ENCODE assay signal across 1 cellular context in the genomic region with DNA sequence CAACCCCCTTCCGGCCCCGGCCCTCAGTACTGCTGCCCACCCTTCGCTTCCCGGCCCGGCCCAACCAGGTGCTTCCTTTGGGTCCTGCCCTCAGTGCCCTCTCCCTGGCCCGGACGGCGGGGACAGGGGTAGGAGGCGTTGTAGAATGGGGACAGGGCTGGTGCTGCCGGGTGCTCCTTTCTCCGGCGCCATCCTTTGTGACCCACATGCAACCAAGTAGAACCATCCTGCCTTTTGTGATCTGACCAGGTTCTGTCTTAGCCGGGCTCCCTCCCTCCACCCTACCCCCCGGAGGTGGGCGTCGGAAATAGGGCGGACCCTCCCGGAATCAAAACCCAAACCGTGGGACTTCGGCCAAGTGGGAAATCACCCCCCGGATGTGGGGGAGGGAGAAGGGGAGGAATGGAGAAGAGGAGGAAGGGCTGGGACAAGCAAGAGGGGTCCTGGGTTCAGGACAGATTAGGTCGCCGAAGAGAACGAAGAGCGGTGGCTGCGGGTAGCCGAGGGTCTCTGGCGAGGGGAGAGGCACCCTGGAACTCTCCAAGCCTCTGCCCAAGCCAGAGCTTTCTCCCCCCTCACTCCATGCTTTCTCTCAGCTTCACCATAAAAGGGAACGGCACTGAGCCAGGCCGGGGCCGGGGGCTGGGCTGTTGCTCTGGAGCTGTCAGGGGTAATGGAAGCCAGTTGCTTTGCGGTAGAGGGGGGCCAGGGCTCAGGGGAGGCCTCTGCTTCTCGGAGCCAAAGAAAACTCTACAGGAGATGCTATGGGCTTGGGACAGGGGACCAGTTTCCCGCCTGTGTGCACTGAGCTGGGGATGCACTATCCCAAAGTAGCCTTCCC.
TF ChIP-seq lines count a peak whose summit lies in the region.

No MANE protein-coding gene starts in this region.

TF ChIP-seq in HepG2, 621 proteins besides CTCF, POLR2A, EP300 and RAD21 (continued from another document and continues in another):
- TF ChIP-seq, protein P1, sequence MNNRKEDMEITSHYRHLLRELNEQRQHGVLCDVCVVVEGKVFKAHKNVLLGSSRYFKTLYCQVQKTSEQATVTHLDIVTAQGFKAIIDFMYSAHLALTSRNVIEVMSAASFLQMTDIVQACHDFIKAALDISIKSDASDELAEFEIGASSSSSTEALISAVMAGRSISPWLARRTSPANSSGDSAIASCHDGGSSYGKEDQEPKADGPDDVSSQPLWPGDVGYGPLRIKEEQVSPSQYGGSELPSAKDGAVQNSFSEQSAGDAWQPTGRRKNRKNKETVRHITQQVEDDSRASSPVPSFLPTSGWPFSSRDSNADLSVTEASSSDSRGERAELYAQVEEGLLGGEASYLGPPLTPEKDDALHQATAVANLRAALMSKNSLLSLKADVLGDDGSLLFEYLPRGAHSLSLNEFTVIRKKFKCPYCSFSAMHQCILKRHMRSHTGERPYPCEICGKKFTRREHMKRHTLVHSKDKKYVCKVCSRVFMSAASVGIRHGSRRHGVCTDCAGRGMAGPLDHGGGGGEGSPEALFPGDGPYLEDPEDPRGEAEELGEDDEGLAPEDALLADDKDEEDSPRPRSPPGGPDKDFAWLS (CRISPR knock-in tag; IDR thresholded peaks at IDR 0.05; ENCODE audit: borderline replicate concordance) = no peak
- no peak for TF ChIP-seq ZNF563 (CRISPR knock-in tag; IDR thresholded peaks at IDR 0.05)
- 0 out of 2 replicates have a peak, but pooled peaks have one; percentile 21 for TF ChIP-seq ZFP82 (CRISPR knock-in tag; IDR thresholded peaks at IDR 0.05; ENCODE audit: borderline replicate concordance)
- no peak for TF ChIP-seq AHR (CRISPR knock-in tag; IDR thresholded peaks at IDR 0.05)
- TF ChIP-seq SRSF9 (IDR thresholded peaks at IDR 0.05; ENCODE audit: borderline replicate concordance, insufficient read depth, low read depth, low read length, poor library complexity, severe bottlenecking) = no peak
- no peak for TF ChIP-seq SKI (IDR thresholded peaks at IDR 0.05; ENCODE audit: partially characterized antibody)
- no peak for TF ChIP-seq ZNF629 (CRISPR knock-in tag; conservative IDR thresholded peaks at IDR 0.05)
- TF ChIP-seq ZNF605 (CRISPR knock-in tag; IDR thresholded peaks at IDR 0.05) = no peak
- TF ChIP-seq, protein P2, sequence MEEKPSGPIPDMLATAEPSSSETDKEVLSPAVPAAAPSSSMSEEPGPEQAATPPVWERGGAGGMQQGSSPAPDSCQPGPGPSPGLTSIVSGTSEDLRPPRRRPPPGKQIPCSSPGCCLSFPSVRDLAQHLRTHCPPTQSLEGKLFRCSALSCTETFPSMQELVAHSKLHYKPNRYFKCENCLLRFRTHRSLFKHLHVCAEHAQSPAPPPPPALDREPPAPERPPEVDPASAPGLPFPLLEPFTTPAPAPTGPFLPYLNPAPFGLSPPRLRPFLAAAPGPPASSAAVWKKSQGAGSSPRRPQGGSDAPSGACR (CRISPR knock-in tag; IDR thresholded peaks at IDR 0.05) = no peak
- no peak for TF ChIP-seq ONECUT2 (CRISPR knock-in tag; IDR thresholded peaks at IDR 0.05)
- no peak for TF ChIP-seq ZFP90 (CRISPR knock-in tag; IDR thresholded peaks at IDR 0.05; ENCODE audit: borderline replicate concordance)
- peak; percentile 86 for TF ChIP-seq ZNF572 (CRISPR knock-in tag; IDR thresholded peaks at IDR 0.05)
- TF ChIP-seq PTBP1 (IDR thresholded peaks at IDR 0.05; ENCODE audit: low read depth, low read length, poor library complexity, severe bottlenecking) = no peak
- TF ChIP-seq ZMYM4 (CRISPR knock-in tag; IDR thresholded peaks at IDR 0.05) = no peak; the same call in 1 of the 2 replicates
- TF ChIP-seq ZNF674 (CRISPR knock-in tag; IDR thresholded peaks at IDR 0.05; ENCODE audit: low read depth) = no peak
- peak; percentile 48; the same call in 1 of the 2 replicates for TF ChIP-seq RXRA (CRISPR knock-in tag; IDR thresholded peaks at IDR 0.05)
- no peak for TF ChIP-seq ZKSCAN5 (CRISPR knock-in tag; IDR thresholded peaks at IDR 0.05)
- no peak for TF ChIP-seq NFYC (CRISPR knock-in tag; IDR thresholded peaks at IDR 0.05)
- no peak for TF ChIP-seq ZNF781 (CRISPR knock-in tag; IDR thresholded peaks at IDR 0.05; ENCODE audit: borderline replicate concordance, not compliant biosample characterization)
- TF ChIP-seq NCOA1 (CRISPR knock-in tag; IDR thresholded peaks at IDR 0.05) = 0 out of 2 replicates have a peak, but pooled peaks have one; percentile 63
- TF ChIP-seq ZNF124 (CRISPR knock-in tag; IDR thresholded peaks at IDR 0.05) = no peak
- TF ChIP-seq POLR2AphosphoS5 (IDR thresholded peaks at IDR 0.05; ENCODE audit: low read depth, low read length) = no peak
- no peak for TF ChIP-seq ZNF543 (CRISPR knock-in tag; IDR thresholded peaks at IDR 0.05)
- no peak for TF ChIP-seq FLYWCH1 (CRISPR knock-in tag; IDR thresholded peaks at IDR 0.05)
- no peak for TF ChIP-seq IKZF1 (IDR thresholded peaks at IDR 0.05)
- no peak; the same call in 1 of the 2 replicates for TF ChIP-seq RFXANK (CRISPR knock-in tag; IDR thresholded peaks at IDR 0.05)
- TF ChIP-seq PAWR (CRISPR knock-in tag; IDR thresholded peaks at IDR 0.05; ENCODE audit: borderline replicate concordance) = no peak
- TF ChIP-seq, protein P3, sequence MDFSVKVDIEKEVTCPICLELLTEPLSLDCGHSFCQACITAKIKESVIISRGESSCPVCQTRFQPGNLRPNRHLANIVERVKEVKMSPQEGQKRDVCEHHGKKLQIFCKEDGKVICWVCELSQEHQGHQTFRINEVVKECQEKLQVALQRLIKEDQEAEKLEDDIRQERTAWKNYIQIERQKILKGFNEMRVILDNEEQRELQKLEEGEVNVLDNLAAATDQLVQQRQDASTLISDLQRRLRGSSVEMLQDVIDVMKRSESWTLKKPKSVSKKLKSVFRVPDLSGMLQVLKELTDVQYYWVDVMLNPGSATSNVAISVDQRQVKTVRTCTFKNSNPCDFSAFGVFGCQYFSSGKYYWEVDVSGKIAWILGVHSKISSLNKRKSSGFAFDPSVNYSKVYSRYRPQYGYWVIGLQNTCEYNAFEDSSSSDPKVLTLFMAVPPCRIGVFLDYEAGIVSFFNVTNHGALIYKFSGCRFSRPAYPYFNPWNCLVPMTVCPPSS (IDR thresholded peaks at IDR 0.05) = no peak
- TF ChIP-seq ZNF709 (CRISPR knock-in tag; IDR thresholded peaks at IDR 0.05) = no peak
- TF ChIP-seq GABPA (IDR thresholded peaks at IDR 0.05; ENCODE audit: low read depth, low read length) = no peak
- TF ChIP-seq GABPA (CRISPR knock-in tag; IDR thresholded peaks at IDR 0.05; ENCODE audit: low read depth) = no peak
- TF ChIP-seq ZNF761 (CRISPR knock-in tag; conservative IDR thresholded peaks at IDR 0.05) = no peak
- TF ChIP-seq ZEB1 (IDR thresholded peaks at IDR 0.05; ENCODE audit: insufficient replicate concordance, low read depth) = no peak
- TF ChIP-seq REXO4 (CRISPR knock-in tag; IDR thresholded peaks at IDR 0.05; ENCODE audit: borderline replicate concordance) = no peak
- TF ChIP-seq ZNF614 (CRISPR knock-in tag; IDR thresholded peaks at IDR 0.05; ENCODE audit: borderline replicate concordance) = no peak
- no peak for TF ChIP-seq SP140L (CRISPR knock-in tag; IDR thresholded peaks at IDR 0.05; ENCODE audit: borderline replicate concordance)
- no peak for TF ChIP-seq NKX3-1 (CRISPR knock-in tag; IDR thresholded peaks at IDR 0.05)
- no peak for TF ChIP-seq TGIF2 (CRISPR knock-in tag; IDR thresholded peaks at IDR 0.05)
- TF ChIP-seq, protein P4, sequence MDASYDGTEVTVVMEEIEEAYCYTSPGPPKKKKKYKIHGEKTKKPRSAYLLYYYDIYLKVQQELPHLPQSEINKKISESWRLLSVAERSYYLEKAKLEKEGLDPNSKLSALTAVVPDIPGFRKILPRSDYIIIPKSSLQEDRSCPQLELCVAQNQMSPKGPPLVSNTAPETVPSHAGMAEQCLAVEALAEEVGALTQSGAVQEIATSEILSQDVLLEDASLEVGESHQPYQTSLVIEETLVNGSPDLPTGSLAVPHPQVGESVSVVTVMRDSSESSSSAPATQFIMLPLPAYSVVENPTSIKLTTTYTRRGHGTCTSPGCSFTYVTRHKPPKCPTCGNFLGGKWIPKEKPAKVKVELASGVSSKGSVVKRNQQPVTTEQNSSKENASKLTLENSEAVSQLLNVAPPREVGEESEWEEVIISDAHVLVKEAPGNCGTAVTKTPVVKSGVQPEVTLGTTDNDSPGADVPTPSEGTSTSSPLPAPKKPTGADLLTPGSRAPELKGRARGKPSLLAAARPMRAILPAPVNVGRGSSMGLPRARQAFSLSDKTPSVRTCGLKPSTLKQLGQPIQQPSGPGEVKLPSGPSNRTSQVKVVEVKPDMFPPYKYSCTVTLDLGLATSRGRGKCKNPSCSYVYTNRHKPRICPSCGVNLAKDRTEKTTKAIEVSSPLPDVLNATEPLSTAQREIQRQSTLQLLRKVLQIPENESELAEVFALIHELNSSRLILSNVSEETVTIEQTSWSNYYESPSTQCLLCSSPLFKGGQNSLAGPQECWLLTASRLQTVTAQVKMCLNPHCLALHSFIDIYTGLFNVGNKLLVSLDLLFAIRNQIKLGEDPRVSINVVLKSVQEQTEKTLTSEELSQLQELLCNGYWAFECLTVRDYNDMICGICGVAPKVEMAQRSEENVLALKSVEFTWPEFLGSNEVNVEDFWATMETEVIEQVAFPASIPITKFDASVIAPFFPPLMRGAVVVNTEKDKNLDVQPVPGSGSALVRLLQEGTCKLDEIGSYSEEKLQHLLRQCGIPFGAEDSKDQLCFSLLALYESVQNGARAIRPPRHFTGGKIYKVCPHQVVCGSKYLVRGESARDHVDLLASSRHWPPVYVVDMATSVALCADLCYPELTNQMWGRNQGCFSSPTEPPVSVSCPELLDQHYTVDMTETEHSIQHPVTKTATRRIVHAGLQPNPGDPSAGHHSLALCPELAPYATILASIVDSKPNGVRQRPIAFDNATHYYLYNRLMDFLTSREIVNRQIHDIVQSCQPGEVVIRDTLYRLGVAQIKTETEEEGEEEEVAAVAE (CRISPR knock-in tag; IDR thresholded peaks at IDR 0.05; ENCODE audit: borderline replicate concordance) = no peak
- no peak for TF ChIP-seq HMGA1 (CRISPR knock-in tag; conservative IDR thresholded peaks at IDR 0.05)
- peak; percentile 87; the same call in 1 of the 2 replicates for TF ChIP-seq RELA (CRISPR knock-in tag; IDR thresholded peaks at IDR 0.05)
- TF ChIP-seq, protein P5, sequence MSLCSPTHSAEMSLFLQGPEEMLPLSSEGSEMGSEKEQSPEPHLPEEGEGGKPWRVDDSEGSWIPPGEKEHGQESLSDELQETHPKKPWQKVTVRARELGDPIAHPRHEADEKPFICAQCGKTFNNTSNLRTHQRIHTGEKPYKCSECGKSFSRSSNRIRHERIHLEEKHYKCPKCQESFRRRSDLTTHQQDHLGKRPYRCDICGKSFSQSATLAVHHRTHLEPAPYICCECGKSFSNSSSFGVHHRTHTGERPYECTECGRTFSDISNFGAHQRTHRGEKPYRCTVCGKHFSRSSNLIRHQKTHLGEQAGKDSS (CRISPR knock-in tag; IDR thresholded peaks at IDR 0.05; ENCODE audit: borderline replicate concordance, low read depth) = no peak
- no peak for TF ChIP-seq NCOR1 (IDR thresholded peaks at IDR 0.05; ENCODE audit: borderline replicate concordance, low read length)
- TF ChIP-seq ZNF552 (CRISPR knock-in tag; IDR thresholded peaks at IDR 0.05; ENCODE audit: borderline replicate concordance) = no peak; the same call in 1 of the 2 replicates
- no peak for TF ChIP-seq REPIN1 (CRISPR knock-in tag; IDR thresholded peaks at IDR 0.05; ENCODE audit: borderline replicate concordance, low read depth)
- no peak for TF ChIP-seq ATF1 (CRISPR knock-in tag; IDR thresholded peaks at IDR 0.05)
- no peak for TF ChIP-seq BRCA1 (CRISPR knock-in tag; IDR thresholded peaks at IDR 0.05)
- TF ChIP-seq TBX3 (IDR thresholded peaks at IDR 0.05; ENCODE audit: borderline replicate concordance) = no peak
- TF ChIP-seq ZNF776 (CRISPR knock-in tag; IDR thresholded peaks at IDR 0.05) = no peak
- peak; percentile 0; the same call in 1 of the 2 replicates for TF ChIP-seq MTA1 (CRISPR knock-in tag; IDR thresholded peaks at IDR 0.05; ENCODE audit: borderline replicate concordance)
- TF ChIP-seq, protein P6, sequence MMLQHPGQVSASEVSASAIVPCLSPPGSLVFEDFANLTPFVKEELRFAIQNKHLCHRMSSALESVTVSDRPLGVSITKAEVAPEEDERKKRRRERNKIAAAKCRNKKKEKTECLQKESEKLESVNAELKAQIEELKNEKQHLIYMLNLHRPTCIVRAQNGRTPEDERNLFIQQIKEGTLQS (CRISPR knock-in tag; IDR thresholded peaks at IDR 0.05) = no peak
- no peak for TF ChIP-seq ZNF484 (CRISPR knock-in tag; IDR thresholded peaks at IDR 0.05; ENCODE audit: borderline replicate concordance, low read depth)
- TF ChIP-seq, protein P7, sequence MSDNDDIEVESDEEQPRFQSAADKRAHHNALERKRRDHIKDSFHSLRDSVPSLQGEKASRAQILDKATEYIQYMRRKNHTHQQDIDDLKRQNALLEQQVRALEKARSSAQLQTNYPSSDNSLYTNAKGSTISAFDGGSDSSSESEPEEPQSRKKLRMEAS (IDR thresholded peaks at IDR 0.05) = no peak; the same call in 1 of the 2 replicates
- no peak for TF ChIP-seq ZNF775 (CRISPR knock-in tag; IDR thresholded peaks at IDR 0.05; ENCODE audit: borderline replicate concordance)
- TF ChIP-seq AKAP8 (CRISPR knock-in tag; IDR thresholded peaks at IDR 0.05) = no peak
- TF ChIP-seq MAFK (conservative IDR thresholded peaks at IDR 0.05 in 1 of 2, IDR thresholded peaks at IDR 0.05 in 1 of 2; ENCODE audit: low read length in 2 of 2) = no peak
- no peak for TF ChIP-seq ZNF530 (CRISPR knock-in tag; IDR thresholded peaks at IDR 0.05; ENCODE audit: low read depth)
- TF ChIP-seq CC2D1A (CRISPR knock-in tag; IDR thresholded peaks at IDR 0.05) = no peak
- 0 out of 2 replicates have a peak, but pooled peaks have one; percentile 68 for TF ChIP-seq ZNF296 (CRISPR knock-in tag; conservative IDR thresholded peaks at IDR 0.05)
- TF ChIP-seq, protein P8, sequence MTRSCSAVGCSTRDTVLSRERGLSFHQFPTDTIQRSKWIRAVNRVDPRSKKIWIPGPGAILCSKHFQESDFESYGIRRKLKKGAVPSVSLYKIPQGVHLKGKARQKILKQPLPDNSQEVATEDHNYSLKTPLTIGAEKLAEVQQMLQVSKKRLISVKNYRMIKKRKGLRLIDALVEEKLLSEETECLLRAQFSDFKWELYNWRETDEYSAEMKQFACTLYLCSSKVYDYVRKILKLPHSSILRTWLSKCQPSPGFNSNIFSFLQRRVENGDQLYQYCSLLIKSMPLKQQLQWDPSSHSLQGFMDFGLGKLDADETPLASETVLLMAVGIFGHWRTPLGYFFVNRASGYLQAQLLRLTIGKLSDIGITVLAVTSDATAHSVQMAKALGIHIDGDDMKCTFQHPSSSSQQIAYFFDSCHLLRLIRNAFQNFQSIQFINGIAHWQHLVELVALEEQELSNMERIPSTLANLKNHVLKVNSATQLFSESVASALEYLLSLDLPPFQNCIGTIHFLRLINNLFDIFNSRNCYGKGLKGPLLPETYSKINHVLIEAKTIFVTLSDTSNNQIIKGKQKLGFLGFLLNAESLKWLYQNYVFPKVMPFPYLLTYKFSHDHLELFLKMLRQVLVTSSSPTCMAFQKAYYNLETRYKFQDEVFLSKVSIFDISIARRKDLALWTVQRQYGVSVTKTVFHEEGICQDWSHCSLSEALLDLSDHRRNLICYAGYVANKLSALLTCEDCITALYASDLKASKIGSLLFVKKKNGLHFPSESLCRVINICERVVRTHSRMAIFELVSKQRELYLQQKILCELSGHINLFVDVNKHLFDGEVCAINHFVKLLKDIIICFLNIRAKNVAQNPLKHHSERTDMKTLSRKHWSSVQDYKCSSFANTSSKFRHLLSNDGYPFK (CRISPR knock-in tag; IDR thresholded peaks at IDR 0.05; ENCODE audit: borderline replicate concordance) = 0 out of 2 replicates have a peak, but pooled peaks have one; percentile 40
- no peak for TF ChIP-seq SIX4 (CRISPR knock-in tag; IDR thresholded peaks at IDR 0.05)
- no peak for TF ChIP-seq MIER2 (CRISPR knock-in tag; IDR thresholded peaks at IDR 0.05)
- no peak for TF ChIP-seq ZNF782 (CRISPR knock-in tag; IDR thresholded peaks at IDR 0.05; ENCODE audit: borderline replicate concordance)
- TF ChIP-seq DNMT3B (CRISPR knock-in tag; conservative IDR thresholded peaks at IDR 0.05) = no peak
